In the genomic region with DNA sequence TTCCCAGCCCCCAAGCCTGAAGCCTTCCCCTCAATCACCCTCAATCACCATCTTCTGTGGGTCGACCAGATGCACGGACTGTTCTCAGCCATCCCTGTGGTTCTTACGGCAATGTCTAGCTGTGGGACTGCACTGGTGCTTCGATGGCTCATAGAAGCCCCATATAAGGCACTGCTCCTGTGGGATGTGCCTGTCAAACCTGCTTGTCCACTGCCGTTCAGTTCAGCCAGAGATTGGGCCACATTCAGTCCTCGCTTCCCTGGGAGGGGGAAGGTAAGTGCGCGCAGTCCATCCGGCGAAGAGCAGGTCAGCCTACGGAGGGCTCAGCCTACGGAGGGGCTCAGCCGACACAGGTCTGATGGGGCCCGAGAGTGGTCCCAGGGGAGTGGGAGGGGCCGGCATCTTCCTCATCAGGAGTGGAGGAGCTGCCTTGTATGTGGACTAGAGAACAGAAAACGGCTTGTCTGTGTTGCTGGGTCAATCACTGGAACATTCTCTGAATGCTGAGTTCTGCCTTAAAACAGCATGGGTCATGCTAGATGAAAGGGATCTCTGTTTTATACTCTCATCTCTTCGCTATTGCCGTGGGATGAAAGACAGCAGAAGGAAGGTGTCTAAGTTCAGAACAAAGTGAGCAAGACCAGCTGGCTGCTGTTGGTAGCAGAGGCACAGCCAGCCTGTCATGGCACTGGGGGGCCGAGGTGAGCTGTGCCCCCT, we compare ENCODE assay signal across 15 cellular contexts. TPM values are rescaled to one million over a fixed set of nuclear protein-coding genes. Genes with fewer than 3 reads are reported as not detected.
DNase-seq lines count a peak whose midpoint lies in the region; ATAC-seq and TF ChIP-seq lines count a peak whose summit lies in the region.
"Had no signal": no experiment of that assay in that cellular context is flagged by ENCODE, and none has a peak within 500 bp of the region (broad histone marks: within the 10 kb centered on the region; RNA-seq: fewer than 3 reads in every experiment).

Gene CARD14 (plus strand): TSS at position 247 of the 717 bp plus-strand sequence. CDS start 11,409 bp downstream, outside the sequence.

- H3K36me3 ChIP-seq in Panc1 (ENCODE audit: control insufficient read depth, insufficient read depth, low read length) (no peaks in the 10 kb centered on the region), hepatocyte (replicated peaks; ENCODE audit: insufficient read depth, low read depth) (no peaks in the 10 kb centered on the region), parathyroid adenoma (ENCODE audit: control insufficient read depth, insufficient read depth, low read length) (no peaks in the 10 kb centered on the region), esophagus muscularis mucosa (no peaks in the 10 kb centered on the region), Karpas-422 (ENCODE audit: insufficient read depth, low read length) (no peaks in the 10 kb centered on the region)
- H3K36me3 ChIP-seq: thyroid gland had no signal

- POLR2A ChIA-PET in Panc1 (lab: Charles Lee): no interaction called here

- WGBS in hepatocyte (ENCODE audit: low lambda C conversion rate, missing lambda C conversion rate): 75% methylated on average over 19 of the region's 19 CpGs
- 78% methylated on average over 18 of the region's 19 CpGs for WGBS in esophagus muscularis mucosa

- intact Hi-C loops in Panc1 (cut with micrococcal nuclease; ENCODE audit: unreplicated experiment): no loop called here
- intact Hi-C loops in esophagus muscularis mucosa (cut with DNase I): no loop called here

- no peak within 1 kb of the TSS for H3K9ac ChIP-seq in parathyroid adenoma
- H3K9ac ChIP-seq in Karpas-422 (ENCODE audit: low read length): no peak within 1 kb of the TSS

- no peaks in the 10 kb centered on the region for H3K79me2 ChIP-seq in hepatocyte
- no peaks in the 10 kb centered on the region for H3K79me2 ChIP-seq in parathyroid adenoma
- no peaks in the 10 kb centered on the region for H3K79me2 ChIP-seq in Karpas-422 (ENCODE audit: low read length)

- H3K27ac ChIP-seq in Panc1 (ENCODE audit: low read length): no peak within 1 kb of the TSS
- no peak within 1 kb of the TSS for H3K27ac ChIP-seq in hepatocyte
- no peak within 1 kb of the TSS for H3K27ac ChIP-seq in parathyroid adenoma
- H3K27ac ChIP-seq in esophagus muscularis mucosa (replicated peaks in 1 of 4): no peak within 1 kb of the TSS
- H3K27ac ChIP-seq in Karpas-422 (ENCODE audit: low read length): no peak within 1 kb of the TSS
- H3K27ac ChIP-seq: thyroid gland had no signal

- TF ChIP-seq CTCF in Panc1 (IDR thresholded peaks at IDR 0.05) (no peak), hepatocyte (IDR thresholded peaks at IDR 0.05; ENCODE audit: poor library complexity) (no peak), parathyroid adenoma (IDR thresholded peaks at IDR 0.05) (no peak), esophagus muscularis mucosa (IDR thresholded peaks at IDR 0.05) (no peak)

- H3K4me2 ChIP-seq in hepatocyte: no peak within 1 kb of the TSS
- H3K4me2 ChIP-seq in parathyroid adenoma (ENCODE audit: low read length): peak within 1 kb of the TSS; percentile 17
- no peak within 1 kb of the TSS for H3K4me2 ChIP-seq in Karpas-422 (ENCODE audit: low read depth, low read length, poor library complexity, severe bottlenecking)

- H3K9me2 ChIP-seq in hepatocyte (replicated peaks; ENCODE audit: insufficient read depth) (no peaks in the 10 kb centered on the region), Karpas-422 (replicated peaks; ENCODE audit: insufficient read depth, low read length) (no peaks in the 10 kb centered on the region)

- H3K4me3 ChIP-seq in Panc1 (ENCODE audit: low read depth in 2 of 2, low read length in 2 of 2) (no peak within 1 kb of the TSS), hepatocyte (no peak within 1 kb of the TSS), parathyroid adenoma (ENCODE audit: low read depth, low read length) (no peak within 1 kb of the TSS), esophagus muscularis mucosa (no peak within 1 kb of the TSS), Karpas-422 (ENCODE audit: low read length) (no peak within 1 kb of the TSS)
- H3K4me3 ChIP-seq: thyroid gland had no signal

- H3K9me3 ChIP-seq in Panc1 (ENCODE audit: control insufficient read depth, insufficient read depth, low read depth, low read length) (no peaks in the 10 kb centered on the region), hepatocyte (ENCODE audit: low read depth) (no peaks in the 10 kb centered on the region), parathyroid adenoma (ENCODE audit: control insufficient read depth, low read length) (no peaks in the 10 kb centered on the region), esophagus muscularis mucosa (no peaks in the 10 kb centered on the region), Karpas-422 (ENCODE audit: low read length) (no peaks in the 10 kb centered on the region)
- H3K9me3 ChIP-seq: thyroid gland had no signal

- peak; percentile 90 for DNase-seq in DMS53 treated with DMSO at 0.1 percent for 48 hours (lab: John Stamatoyannopoulos, UW; ENCODE audit: unreplicated experiment)
- no peak for DNase-seq in Panc1 (ENCODE audit: low read depth, low spot score)
- DNase-seq in hepatocyte (ENCODE audit: low spot score): peak; percentile 33
- DNase-seq in esophagus muscularis mucosa (ENCODE audit: extremely low spot score): no peak
- no peak for DNase-seq in HUDEP-2 (lab: John Stamatoyannopoulos, UW; ENCODE audit: unreplicated experiment in 76 of 76)
- DNase-seq in Karpas-422: no peak
- DNase-seq: activated CD4-positive, alpha-beta T cell treated with anti-CD3 and anti-CD28 coated beads for 4 hours; DMS79; NCI-H1105 had no signal

- CTCF ChIA-PET in Panc1 (lab: Charles Lee): no interaction called here

- TF ChIP-seq POLR2A in esophagus muscularis mucosa (IDR thresholded peaks at IDR 0.05; ENCODE audit: low read depth): no peak

- no peaks in the 10 kb centered on the region for H3K27me3 ChIP-seq in Panc1 (ENCODE audit: control insufficient read depth, insufficient read depth, low read length)
- H3K27me3 ChIP-seq in hepatocyte: no peaks in the 10 kb centered on the region
- H3K27me3 ChIP-seq in parathyroid adenoma (ENCODE audit: control insufficient read depth, insufficient read depth, low read length): no peaks in the 10 kb centered on the region
- H3K27me3 ChIP-seq in esophagus muscularis mucosa: peaks cover 0 to 10% (median 0%) of the 10 kb centered on the region in 4 donors
- no peaks in the 10 kb centered on the region for H3K27me3 ChIP-seq in Karpas-422 (ENCODE audit: low read length)
- H3K27me3 ChIP-seq: thyroid gland had no signal

- H3K4me1 ChIP-seq in Panc1 (ENCODE audit: control insufficient read depth, insufficient read depth, low read length): no peaks in the 10 kb centered on the region
- H3K4me1 ChIP-seq in hepatocyte (ENCODE audit: insufficient read depth): no peaks in the 10 kb centered on the region
- H3K4me1 ChIP-seq in parathyroid adenoma: no peaks in the 10 kb centered on the region
- no peaks in the 10 kb centered on the region for H3K4me1 ChIP-seq in esophagus muscularis mucosa
- H3K4me1 ChIP-seq in Karpas-422 (ENCODE audit: low read length): no peaks in the 10 kb centered on the region
- H3K4me1 ChIP-seq: thyroid gland had no signal

- ATAC-seq in Panc1 (peak; percentile 55; the same call in 1 of the 2 replicates), HG03571 (IDR thresholded peaks at IDR 0.05; ENCODE audit: unreplicated experiment) (no peak)

- H2AFZ ChIP-seq in hepatocyte: no peak within 1 kb of the TSS
- H2AFZ ChIP-seq in parathyroid adenoma: peak within 1 kb of the TSS; percentile 30
- no peak within 1 kb of the TSS for H2AFZ ChIP-seq in Karpas-422 (ENCODE audit: low read length)

- BruUV-seq in Panc1 (replicated peaks; lab: Mats Ljungman, UMichigan): no TSS peak

- H4K20me1 ChIP-seq in hepatocyte (ENCODE audit: insufficient read depth, poor library complexity, severe bottlenecking) (no peaks in the 10 kb centered on the region), Karpas-422 (ENCODE audit: insufficient read depth, low read depth, low read length) (no peaks in the 10 kb centered on the region)

- TF ChIP-seq EP300 in esophagus muscularis mucosa (IDR thresholded peaks at IDR 0.05): no peak

- in situ Hi-C loops in Panc1 (cut with HindIII; ENCODE audit: low pct_unique_long_range_greater_than_20kb, low sequenced_read_pairs): no loop called here

RNA-seq across cellular contexts. Expression of gene CARD14, which starts in this region (rescaled TPM):
- not detected for total RNA-seq in Panc1 (2021; ENCODE audit: unreplicated experiment)
- polyA plus RNA-seq in Panc1 (2012; ENCODE audit: insufficient read length): 0.57 TPM
- 0.16 and 0.17 TPM in 2 replicates for total RNA-seq in hepatocyte
- polyA plus RNA-seq in hepatocyte: 0.17 and 0.61 TPM in 2 replicates
- under 1 TPM in 3 of 4 donors, not detected in 1; 0.23 to 0.33 (median 0.32) TPM for total RNA-seq in esophagus muscularis mucosa
- total RNA-seq in Karpas-422 (2014; rRNA removed; shearing (Covaris generic); ENCODE audit: low replicate concordance): 0.07 TPM in 1 of 2 replicates, not detected in the other
- total RNA-seq: pulmonary artery endothelial cell; T-helper 2 cell treated with Interferon-gamma antibody and Interleukin-4, amounts not matched to agents 100 ng/mL and 5 ng/mL, for 36 hours had no signal
- polyA plus RNA-seq: IgD-negative memory B cell had no signal

Comparison
In these comparisons a context has a peak if more than half of its experiments do, and no peak if none do; other contexts are left out.
1. Peak in ATAC-seq in Panc1; RNA of the gene not detected or under 1 TPM.
2. Peak in DNase-seq in hepatocyte; RNA of the gene not detected or under 1 TPM.